Comparison of ENCODE assay signal across 21 cellular contexts in the genomic region with DNA sequence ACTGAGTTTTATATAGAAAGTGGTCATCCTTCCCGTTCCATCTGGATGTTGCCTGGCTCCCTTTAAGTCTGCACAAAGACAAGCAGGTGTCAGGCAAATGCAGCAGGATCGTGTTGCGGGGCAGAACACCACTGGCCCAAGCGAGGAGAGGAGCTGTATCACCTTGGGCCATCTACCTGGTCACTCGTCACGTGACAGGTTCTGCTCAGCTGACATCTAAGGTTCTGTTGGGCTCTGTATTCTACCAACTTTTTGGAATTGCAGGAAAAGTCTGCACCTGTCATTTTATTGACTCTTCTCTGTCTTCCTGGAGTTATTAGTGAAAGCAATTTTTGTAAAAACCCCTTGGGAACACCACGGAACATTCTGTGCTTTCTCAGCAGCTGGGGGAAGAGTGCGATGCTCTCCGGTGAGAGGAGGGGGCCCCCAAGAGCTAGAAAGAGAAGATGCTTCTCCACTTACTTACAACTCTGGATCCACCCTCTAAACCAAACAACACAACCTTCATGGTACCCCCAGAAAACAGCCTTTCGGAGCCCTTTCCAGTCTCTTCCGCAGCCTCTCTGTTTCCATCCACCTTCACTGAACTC.
"Had no signal": no experiment of that assay in that cellular context is flagged by ENCODE, and none has a peak within 500 bp of the region (broad histone marks: within the 10 kb centered on the region; RNA-seq: fewer than 3 reads in every experiment).

No MANE protein-coding gene starts in this region.

- H3K27me3 Mint-ChIP-seq: activated naive CD8-positive, alpha-beta T cell treated with anti-CD3 and anti-CD28 coated beads for 36 hours had no signal

- H3K27ac ChIP-seq: foreskin keratinocyte, left ventricle myocardium inferior, parathyroid adenoma, right lobe of liver, testis, vagina had no signal

- H3K79me2 ChIP-seq: parathyroid adenoma had no signal

- DNase-seq: activated CD4-positive, alpha-beta T cell treated with anti-CD3 and anti-CD28 coated beads for 4 hours; activated CD4-positive, alpha-beta T cell treated with anti-CD3 and anti-CD28 coated beads, Interleukin-2, amount 50 U/mL, for 48 hours; activated CD4-positive, CD25-positive, alpha-beta regulatory T cell; activated naive CD4-positive, alpha-beta T cell treated with Interleukin-2 at 50 U/mL for 16 hours; activated naive CD8-positive, alpha-beta T cell treated with anti-CD3 and anti-CD28 coated beads for 36 hours; activated T-cell treated with anti-CD3 and anti-CD28 coated beads, Interleukin-2, amount 50 U/mL, for 48 hours; cerebellar nuclear complex; effector CD8-positive, alpha-beta T cell; foreskin keratinocyte; hippocampal formation; left ventricle myocardium inferior; mammary epithelial cell; right lobe of liver; stimulated activated CD4-positive, alpha-beta T cell treated with anti-CD3 and anti-CD28 coated beads, Interleukin-2, amount 100 ng/mL, for 48 hours; stimulated activated CD8-positive, alpha-beta memory T cell treated with anti-CD3 and anti-CD28 coated beads, Interleukin-4, amount 100 ng/mL, for 48 hours; stimulated activated naive B cell treated with anti-CD40 and anti-IgM and Interleukin-4, amounts not matched to agents 10 μg/mL and 1 μg/mL and 100 μg/mL, for 72 hours; testis; trophoblast cell had no signal

- ATAC-seq: foreskin keratinocyte; right lobe of liver; stimulated activated naive B cell treated with anti-CD40 and anti-IgM and Interleukin-4, amounts not matched to agents 10 μg/mL and 1 μg/mL and 100 μg/mL, for 72 hours had no signal

- H3K27me3 ChIP-seq: foreskin keratinocyte, right lobe of liver, testis, vagina had no signal

- H3K9me3 Mint-ChIP-seq: activated naive CD8-positive, alpha-beta T cell treated with anti-CD3 and anti-CD28 coated beads for 36 hours; nephron; stimulated activated naive B cell treated with anti-CD40 and anti-IgM and Interleukin-4, amounts not matched to agents 10 μg/mL and 1 μg/mL and 100 μg/mL, for 72 hours had no signal

- H3K4me3 Mint-ChIP-seq: activated naive CD8-positive, alpha-beta T cell treated with anti-CD3 and anti-CD28 coated beads for 36 hours; nephron; stimulated activated naive B cell treated with anti-CD40 and anti-IgM and Interleukin-4, amounts not matched to agents 10 μg/mL and 1 μg/mL and 100 μg/mL, for 72 hours had no signal

- H3K4me1 ChIP-seq: foreskin keratinocyte, parathyroid adenoma, right lobe of liver, vagina had no signal

- H2AFZ ChIP-seq: parathyroid adenoma had no signal

- H3K27ac Mint-ChIP-seq: activated naive CD8-positive, alpha-beta T cell treated with anti-CD3 and anti-CD28 coated beads for 36 hours; nephron; stimulated activated naive B cell treated with anti-CD40 and anti-IgM and Interleukin-4, amounts not matched to agents 10 μg/mL and 1 μg/mL and 100 μg/mL, for 72 hours had no signal

- H3K36me3 ChIP-seq: right lobe of liver, vagina had no signal

- H3K9ac ChIP-seq: parathyroid adenoma had no signal

- H3K4me3 ChIP-seq: left ventricle myocardium inferior, right lobe of liver, testis, vagina had no signal

- H3K36me3 Mint-ChIP-seq: activated naive CD8-positive, alpha-beta T cell treated with anti-CD3 and anti-CD28 coated beads for 36 hours; stimulated activated naive B cell treated with anti-CD40 and anti-IgM and Interleukin-4, amounts not matched to agents 10 μg/mL and 1 μg/mL and 100 μg/mL, for 72 hours had no signal

- H3K9me3 ChIP-seq: left ventricle myocardium inferior, right lobe of liver, testis, vagina had no signal
